ENCODE assay signal across 10 cellular contexts in the genomic region with DNA sequence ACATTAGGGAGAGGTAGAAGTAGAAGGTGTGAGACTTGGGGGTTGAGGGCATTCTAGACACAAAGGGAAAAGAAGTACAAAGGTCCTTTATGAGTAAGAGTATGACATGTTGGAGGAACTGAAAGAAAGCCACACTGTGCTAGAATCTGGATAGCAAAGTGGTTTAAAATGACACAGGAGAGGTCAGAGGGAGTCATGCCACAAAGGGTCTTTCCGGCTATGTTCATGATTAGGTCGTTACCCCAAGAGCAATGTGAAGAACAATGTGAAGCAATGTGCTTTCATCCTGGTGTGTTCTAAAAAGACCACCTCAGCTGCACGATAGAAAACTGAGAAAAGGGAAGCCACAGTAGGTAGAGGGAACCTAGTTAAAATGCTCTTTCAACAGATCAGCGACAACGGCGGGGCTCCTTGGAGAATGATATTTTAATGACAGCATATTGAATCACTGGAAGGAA.
DNase-seq lines count a peak whose midpoint lies in the region; ATAC-seq lines count a peak whose summit lies in the region.
"Had no signal": no experiment of that assay in that cellular context is flagged by ENCODE, and none has a peak within 500 bp of the region (broad histone marks: within the 10 kb centered on the region; RNA-seq: fewer than 3 reads in every experiment).

No MANE protein-coding gene starts in this region.

- H3K27me3 Mint-ChIP-seq in activated naive CD8-positive, alpha-beta T cell treated with anti-CD3 and anti-CD28 coated beads, Interleukin-2, amount 50 U/mL, for 24 hours = no peaks in the 10 kb centered on the region
- H3K27me3 Mint-ChIP-seq: activated naive CD4-positive, alpha-beta T cell treated with anti-CD3 and anti-CD28 coated beads, Interleukin-2, amount 10 ng/mL, durations not matched to agents 7 days and 5 days had no signal

- no peak for DNase-seq in activated naive CD8-positive, alpha-beta T cell treated with anti-CD3 and anti-CD28 coated beads, Interleukin-2, amount 50 U/mL, for 24 hours
- DNase-seq in GDM1 (lab: John Stamatoyannopoulos, UW) (no peak), NCI-H526 treated with DMSO at 0.1 percent for 48 hours (lab: John Stamatoyannopoulos, UW) (no peak), HUDEP-2 (lab: John Stamatoyannopoulos, UW; ENCODE audit: unreplicated experiment in 76 of 76) (no peak), T1000 (lab: John Stamatoyannopoulos, UW) (no peak)
- DNase-seq: activated naive CD4-positive, alpha-beta T cell treated with anti-CD3 and anti-CD28 coated beads, Interleukin-2, amount 10 ng/mL, durations not matched to agents 7 days and 5 days; NCI-H2081 treated with DMSO at 0.1 percent for 48 hours had no signal

- peaks cover 4% of the 10 kb centered on the region for H3K36me3 Mint-ChIP-seq in activated naive CD8-positive, alpha-beta T cell treated with anti-CD3 and anti-CD28 coated beads, Interleukin-2, amount 50 U/mL, for 24 hours (ENCODE audit: low read depth)

- peak overlapping the region; percentile 33 for H3K4me3 Mint-ChIP-seq in activated naive CD8-positive, alpha-beta T cell treated with anti-CD3 and anti-CD28 coated beads, Interleukin-2, amount 50 U/mL, for 24 hours
- H3K4me3 Mint-ChIP-seq: activated naive CD4-positive, alpha-beta T cell treated with anti-CD3 and anti-CD28 coated beads, Interleukin-2, amount 10 ng/mL, durations not matched to agents 7 days and 5 days had no signal

- peak overlapping the region; percentile 19; the same call in 1 of the 2 replicates for H3K4me3 ChIP-seq in GM08714 (ENCODE audit: low read length)

- H3K27ac Mint-ChIP-seq in activated naive CD8-positive, alpha-beta T cell treated with anti-CD3 and anti-CD28 coated beads, Interleukin-2, amount 50 U/mL, for 24 hours = peak overlapping the region; percentile 64
- H3K27ac Mint-ChIP-seq: activated naive CD4-positive, alpha-beta T cell treated with anti-CD3 and anti-CD28 coated beads, Interleukin-2, amount 10 ng/mL, durations not matched to agents 7 days and 5 days had no signal

- H3K9me3 Mint-ChIP-seq in activated naive CD8-positive, alpha-beta T cell treated with anti-CD3 and anti-CD28 coated beads, Interleukin-2, amount 50 U/mL, for 24 hours = peaks cover 7% of the 10 kb centered on the region

- peaks cover 12% of the 10 kb centered on the region for H3K4me1 Mint-ChIP-seq in activated naive CD8-positive, alpha-beta T cell treated with anti-CD3 and anti-CD28 coated beads, Interleukin-2, amount 50 U/mL, for 24 hours
- H3K4me1 Mint-ChIP-seq: activated naive CD4-positive, alpha-beta T cell treated with anti-CD3 and anti-CD28 coated beads, Interleukin-2, amount 10 ng/mL, durations not matched to agents 7 days and 5 days had no signal

- ATAC-seq in GM19467 (IDR thresholded peaks at IDR 0.05; ENCODE audit: unreplicated experiment) (peak; percentile 89), HG03175 (IDR thresholded peaks at IDR 0.05; ENCODE audit: unreplicated experiment) (peak; percentile 93)
- ATAC-seq in activated naive CD8-positive, alpha-beta T cell treated with anti-CD3 and anti-CD28 coated beads, Interleukin-2, amount 50 U/mL, for 24 hours = peak; percentile 97
